In genomic region chr1:23568608-23569383, GRCh38 we compare ENCODE assay signal across 8 cellular contexts. TPM values are rescaled to one million over a fixed set of nuclear protein-coding genes. Genes with fewer than 3 reads are reported as not detected.
DNase-seq lines count a peak whose midpoint lies in the region; ATAC-seq, FAIRE-seq and TF ChIP-seq lines count a peak whose summit lies in the region.

No MANE protein-coding gene starts in this region.

- peaks cover 21% of the 10 kb centered on the region for H3K27me3 Mint-ChIP-seq in activated T-cell treated with anti-CD3 and anti-CD28 coated beads, Interleukin-2, amount 50 U/mL, for 24 hours
- H3K27me3 Mint-ChIP-seq in memory B cell = no peaks in the 10 kb centered on the region

- TF ChIP-seq CTCF in tibial nerve (IDR thresholded peaks at IDR 0.05) = peak in 1 of 5 experiments; percentile 3

- peak overlapping the region; percentile 32 to 65 (median 52) for H3K4me3 ChIP-seq in tibial nerve

- DNase-seq in activated T-cell treated with anti-CD3 and anti-CD28 coated beads, Interleukin-2, amount 50 U/mL, for 24 hours = no peak
- DNase-seq in activated T-cell treated with anti-CD3 and anti-CD28 coated beads for 4 hours (no peak), caudate nucleus (lab: John Stamatoyannopoulos, UW) (no peak), memory B cell (ENCODE audit: low spot score in 2 of 2) (no peak), tibial nerve (ENCODE audit: low spot score in 2 of 2) (no peak), AML-193 (lab: John Stamatoyannopoulos, UW) (no peak), HTR-8/SVneo (ENCODE audit: insufficient read length, low spot score) (no peak), HUDEP-2 (lab: John Stamatoyannopoulos, UW; ENCODE audit: unreplicated experiment in 76 of 76) (no peak)

- no peak for FAIRE-seq in HTR-8/SVneo (lab: Jason Lieb, UNC)

- H3K4me3 Mint-ChIP-seq in activated T-cell treated with anti-CD3 and anti-CD28 coated beads, Interleukin-2, amount 50 U/mL, for 24 hours = peak overlapping the region; percentile 79
- H3K4me3 Mint-ChIP-seq in memory B cell = peak overlapping the region; percentile 95

- TF ChIP-seq EP300 in tibial nerve (IDR thresholded peaks at IDR 0.05) = peak in 1 of 2 donors; percentile 18

- no peaks in the 10 kb centered on the region for H3K9me3 Mint-ChIP-seq in activated T-cell treated with anti-CD3 and anti-CD28 coated beads, Interleukin-2, amount 50 U/mL, for 24 hours
- H3K9me3 Mint-ChIP-seq in memory B cell = no peaks in the 10 kb centered on the region

- H3K27ac ChIP-seq in caudate nucleus (ENCODE audit: low read depth, low read length) (peak overlapping the region; percentile 88), tibial nerve (peak overlapping the region; percentile 91 to 97 (median 94))

- no peaks in the 10 kb centered on the region for H3K36me3 ChIP-seq in tibial nerve

- H3K4me1 ChIP-seq in tibial nerve = peaks cover 0 to 63% (median 26%) of the 10 kb centered on the region in 4 donors

- H3K27me3 ChIP-seq in tibial nerve = no peaks in the 10 kb centered on the region

- 12 to 18% methylated on average over 16 of the region's 16 CpGs for WGBS in tibial nerve, 2 donors

- no peak for ATAC-seq in memory B cell (ENCODE audit: low read depth)

- no peaks in the 10 kb centered on the region for H3K9me3 ChIP-seq in tibial nerve

- H3K36me3 Mint-ChIP-seq in activated T-cell treated with anti-CD3 and anti-CD28 coated beads, Interleukin-2, amount 50 U/mL, for 24 hours (ENCODE audit: low read depth) = no peaks in the 10 kb centered on the region
- peaks cover 2% of the 10 kb centered on the region for H3K36me3 Mint-ChIP-seq in memory B cell

- H3K27ac Mint-ChIP-seq in activated T-cell treated with anti-CD3 and anti-CD28 coated beads, Interleukin-2, amount 50 U/mL, for 24 hours = peak overlapping the region; percentile 83
- H3K27ac Mint-ChIP-seq in memory B cell = peak overlapping the region; percentile 90

- TF ChIP-seq POLR2A in tibial nerve (IDR thresholded peaks at IDR 0.05) = no peak

- H3K4me1 Mint-ChIP-seq in activated T-cell treated with anti-CD3 and anti-CD28 coated beads, Interleukin-2, amount 50 U/mL, for 24 hours (ENCODE audit: low read depth) = peaks cover 11% of the 10 kb centered on the region
- peaks cover 24% of the 10 kb centered on the region for H3K4me1 Mint-ChIP-seq in memory B cell

RNA-seq across cellular contexts. Expression of gene ID3, which starts 9.5 kb away (rescaled TPM):
- 100 to 1,000 TPM; 263 to 369 (median 312) TPM for total RNA-seq in tibial nerve

RNA-seq across cellular contexts. Expression of gene E2F2, which starts 37.8 kb away (rescaled TPM):
- total RNA-seq in tibial nerve = under 1 TPM in 3 of 4 donors, not detected in 1; 0.20 to 0.30 (median 0.21) TPM
